ENCODE assay signal across 8 cellular contexts in the genomic region with DNA sequence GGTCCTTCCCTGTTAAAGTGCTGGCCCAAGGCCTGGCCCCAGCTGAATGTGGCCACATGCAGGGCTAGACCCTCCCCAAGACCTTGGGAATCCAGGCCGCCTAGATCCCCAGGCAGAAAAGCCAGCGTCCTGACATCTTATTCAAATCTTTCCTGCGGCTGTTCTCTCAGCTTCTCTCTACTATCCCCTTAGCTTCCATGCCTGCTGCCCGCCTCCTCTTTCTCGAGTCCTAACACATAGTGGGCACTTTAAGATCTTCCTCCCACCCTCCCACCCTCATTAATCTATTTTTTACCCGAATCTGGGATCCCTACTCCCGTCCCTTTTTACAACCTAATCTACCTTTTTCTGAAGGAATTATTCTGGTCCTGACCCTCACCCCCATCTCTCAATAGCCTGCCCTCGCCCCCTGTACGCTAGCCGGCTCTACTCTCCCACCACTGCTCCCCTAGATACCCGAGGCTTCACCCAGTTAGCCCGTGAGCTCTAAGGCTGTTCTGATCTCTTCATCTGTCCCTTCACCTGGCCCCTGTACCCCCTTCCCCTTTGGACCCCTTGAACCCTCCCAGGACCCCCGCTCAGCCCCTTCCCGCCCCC. TPM values are rescaled to one million over a fixed set of nuclear protein-coding genes. Genes with fewer than 3 reads are reported as not detected.
DNase-seq lines count a peak whose midpoint lies in the region; ATAC-seq and TF ChIP-seq lines count a peak whose summit lies in the region.

Gene CCHCR1 (minus strand): TSS at position 260 of the 597 bp plus-strand sequence. CDS start 202 bp downstream, at position 58.

- H2AK5ac ChIP-seq in mesenchymal stem cell (ENCODE audit: low read length, severe bottlenecking) = peak within 1 kb of the TSS; percentile 84

- H3K79me2 ChIP-seq in DND-41 (ENCODE audit: insufficient read depth, low read length) = peaks cover 53% of the 10 kb centered on the region

- no peak within 1 kb of the TSS for H2BK15ac ChIP-seq in mesenchymal stem cell (ENCODE audit: low read depth, poor library complexity, severe bottlenecking)

- peak within 1 kb of the TSS; percentile 66 to 69 for H3K4ac ChIP-seq in mesenchymal stem cell (ENCODE audit: low read depth in 1 of 2, low read length in 2 of 2)

- TF ChIP-seq CTCF in DND-41 (IDR thresholded peaks at IDR 0.05; ENCODE audit: borderline replicate concordance, extremely low read depth, low read length, poor library complexity, severe bottlenecking) = no peak

- DNase-seq in DND-41 (no peak), mesenchymal stem cell (peak; percentile 13), ureter (ENCODE audit: low spot score) (no peak), NCI-H69 (lab: John Stamatoyannopoulos, UW) (no peak)
- DNase-seq in stimulated activated naive CD4-positive, alpha-beta T cell (lab: John Stamatoyannopoulos, UW) = no peak
- DNase-seq in stimulated activated CD4-positive, alpha-beta T cell treated with anti-CD3 and anti-CD28 coated beads, Interleukin-4, amount 100 ng/mL, for 1 hour = no peak

- peak within 1 kb of the TSS in 1 of 2 experiments; percentile 52 for H3K18ac ChIP-seq in mesenchymal stem cell (ENCODE audit: low read depth in 1 of 2, low read length in 2 of 2)

- peaks cover 21% of the 10 kb centered on the region for H4K20me1 ChIP-seq in DND-41 (ENCODE audit: insufficient read depth, low read length)

- H3K27me3 ChIP-seq in DND-41 (ENCODE audit: insufficient read depth, low read length, poor library complexity) (no peaks in the 10 kb centered on the region), mesenchymal stem cell (ENCODE audit: control insufficient read depth in 1 of 2, insufficient read depth in 1 of 2, low read length in 2 of 2) (no peaks in the 10 kb centered on the region)

- H3K36me3 Mint-ChIP-seq in IgD-negative memory B cell = peaks cover 2% of the 10 kb centered on the region

- H3K4me1 ChIP-seq in DND-41 (ENCODE audit: insufficient read depth, low read length) = peaks cover 52% of the 10 kb centered on the region
- peaks cover 16% of the 10 kb centered on the region for H3K4me1 ChIP-seq in mesenchymal stem cell (ENCODE audit: control insufficient read depth, insufficient read depth, low read depth, low read length)

- H4K8ac ChIP-seq in mesenchymal stem cell (ENCODE audit: low read length) = peak within 1 kb of the TSS; percentile 88

- peak within 1 kb of the TSS; percentile 60 to 85 for H3K4me3 ChIP-seq in DND-41 (ENCODE audit: low read depth in 1 of 2, low read length in 2 of 2)
- peak within 1 kb of the TSS; percentile 74 to 90 for H3K4me3 ChIP-seq in mesenchymal stem cell (ENCODE audit: insufficient read depth in 1 of 2, low read depth in 1 of 2, low read length in 2 of 2)

- H3K14ac ChIP-seq in mesenchymal stem cell (ENCODE audit: low read length in 2 of 2) = peak within 1 kb of the TSS in 1 of 2 experiments; percentile 88

- no peaks in the 10 kb centered on the region for H3K9me3 Mint-ChIP-seq in IgD-negative memory B cell

- H3K4me2 ChIP-seq in DND-41 (ENCODE audit: insufficient read depth, low read length) (peak within 1 kb of the TSS; percentile 88), mesenchymal stem cell (ENCODE audit: low read length, poor library complexity, severe bottlenecking) (peak within 1 kb of the TSS; percentile 89)

- H3K36me3 ChIP-seq in DND-41 (ENCODE audit: insufficient read depth, low read length) (peaks cover 60% of the 10 kb centered on the region), mesenchymal stem cell (ENCODE audit: control insufficient read depth in 1 of 2, insufficient read depth in 2 of 2, low read depth in 1 of 2, low read length in 2 of 2) (peaks cover 20 to 29% of the 10 kb centered on the region in 2 experiments)

- H3K23ac ChIP-seq in mesenchymal stem cell (ENCODE audit: low read length in 2 of 2) = no peak within 1 kb of the TSS

- H2BK5ac ChIP-seq in mesenchymal stem cell (ENCODE audit: low read depth, low read length, poor library complexity, severe bottlenecking) = peak within 1 kb of the TSS; percentile 35

- peak; percentile 29; the same call in 2 of the 3 replicates for ATAC-seq in DND-41 (ENCODE audit: insufficient read depth, low read depth)

- no peaks in the 10 kb centered on the region for H3K27me3 Mint-ChIP-seq in IgD-negative memory B cell

- H2BK12ac ChIP-seq in mesenchymal stem cell (ENCODE audit: low read length in 2 of 2) = no peak within 1 kb of the TSS

- H3K4me3 Mint-ChIP-seq in IgD-negative memory B cell = peak within 1 kb of the TSS; percentile 81 to 97 (median 93)

- H3K27ac ChIP-seq in DND-41 (ENCODE audit: low read length) (peak within 1 kb of the TSS; percentile 84), cingulate gyrus (ENCODE audit: low read depth, low read length) (peak within 1 kb of the TSS; percentile 77), mesenchymal stem cell (ENCODE audit: low read length, poor library complexity, severe bottlenecking) (peak within 1 kb of the TSS; percentile 72)

- no peaks in the 10 kb centered on the region for H3K9me3 ChIP-seq in DND-41 (ENCODE audit: insufficient read depth, low read length, severe bottlenecking)
- no peaks in the 10 kb centered on the region for H3K9me3 ChIP-seq in mesenchymal stem cell (ENCODE audit: control insufficient read depth, low read length)

- peak within 1 kb of the TSS; percentile 36 to 98 (median 94) for H3K27ac Mint-ChIP-seq in IgD-negative memory B cell

- WGBS in mesenchymal stem cell = 8% methylated on average over 14 of the region's 14 CpGs

- no peak within 1 kb of the TSS for H4K91ac ChIP-seq in mesenchymal stem cell (ENCODE audit: low read length)

- H3K79me1 ChIP-seq in mesenchymal stem cell (replicated peaks; ENCODE audit: low read length, poor library complexity, severe bottlenecking) = peaks cover 31% of the 10 kb centered on the region

- H3K9ac ChIP-seq in DND-41 (ENCODE audit: low read depth, low read length) (peak within 1 kb of the TSS; percentile 73), mesenchymal stem cell (ENCODE audit: low read length) (peak within 1 kb of the TSS; percentile 91)

- peak within 1 kb of the TSS; percentile 83 for H2AFZ ChIP-seq in DND-41 (ENCODE audit: low read depth, low read length)
- peak within 1 kb of the TSS; percentile 21 for H2AFZ ChIP-seq in mesenchymal stem cell (ENCODE audit: low read depth, low read length)

- peaks cover 9 to 23% (median 11%) of the 10 kb centered on the region in 3 donors for H3K4me1 Mint-ChIP-seq in IgD-negative memory B cell

- no peak within 1 kb of the TSS for H2BK120ac ChIP-seq in mesenchymal stem cell (ENCODE audit: low read depth, low read length)

RNA-seq across cellular contexts. Expression of gene CCHCR1, which starts in this region (rescaled TPM):
- polyA plus RNA-seq in IgD-negative memory B cell = 9.4 TPM
- 4.9 TPM for polyA plus RNA-seq in mesenchymal stem cell (2013, experiment 1 of 2)
- 4.5 TPM for polyA plus RNA-seq in mesenchymal stem cell (2013, experiment 2 of 2)
- total RNA-seq in ureter = 23.4 TPM
